In genomic region chr2:27671235-27671634, GRCh38 we compare ENCODE assay signal across 20 cellular contexts. TPM values are rescaled to one million over a fixed set of nuclear protein-coding genes. Genes with fewer than 3 reads are reported as not detected.
A peak's percentile ranks its signal among the peaks of the same experiment; 100 is the strongest.
DNase-seq lines count a peak whose midpoint lies in the region; ATAC-seq, FAIRE-seq and TF ChIP-seq lines count a peak whose summit lies in the region.
"Had no signal": no experiment of that assay in that cellular context is flagged by ENCODE, and none has a peak within 500 bp of the region (broad histone marks: within the 10 kb centered on the region; RNA-seq: fewer than 3 reads in every experiment).

No MANE protein-coding gene starts in this region.

- TF ChIP-seq CTCF in A549 (IDR thresholded peaks at IDR 0.05): no peak

- peak; percentile 51 for FAIRE-seq in A549 (lab: Jason Lieb, UNC)
- FAIRE-seq: GM12891, GM18507 had no signal

- POLR2A ChIA-PET in activated CD4-positive, alpha-beta memory T cell treated with anti-CD3 and anti-CD28 coated beads for 36 hours (lab: Charles Lee): no interaction called here
- POLR2A ChIA-PET in activated CD4-positive, alpha-beta memory T cell treated with anti-CD3 and anti-CD28 coated beads, Interleukin-2, amount 10 ng/mL, durations not matched to agents 7 days and 5 days (lab: Charles Lee): interaction anchor here (0.9 kb wide), 1 partner anchor 57 kb away, joined by 3 read pairs; no protein-coding TSS in a partner anchor
- POLR2A ChIA-PET in A549 (lab: Yijun Ruan, JAX): no interaction called here

- no peaks in the 10 kb centered on the region for H3K9me3 ChIP-seq in A549

- H3K4me3 ChIP-seq in A549: no peak overlapping the region
- H3K4me3 ChIP-seq: GM23338 had no signal

- TF ChIP-seq RAD21 in A549 (conservative IDR thresholded peaks at IDR 0.05 in 1 of 2, IDR thresholded peaks at IDR 0.05 in 1 of 2): no peak

- peaks cover 18% of the 10 kb centered on the region for H3K4me1 Mint-ChIP-seq in activated CD4-positive, alpha-beta memory T cell treated with anti-CD3 and anti-CD28 coated beads for 36 hours (ENCODE audit: low read depth)
- peaks cover 12% of the 10 kb centered on the region for H3K4me1 Mint-ChIP-seq in activated CD4-positive, alpha-beta memory T cell treated with anti-CD3 and anti-CD28 coated beads, Interleukin-2, amount 10 ng/mL, durations not matched to agents 7 days and 5 days
- peaks cover 6% of the 10 kb centered on the region for H3K4me1 Mint-ChIP-seq in activated naive CD4-positive, alpha-beta T cell treated with anti-CD3 and anti-CD28 coated beads, Interleukin-2, amount 10 ng/mL, durations not matched to agents 7 days and 5 days
- H3K4me1 Mint-ChIP-seq in activated T-helper 17 cell treated with anti-CD3 and anti-CD28 coated beads, Interleukin-2, amount 50 U/mL, for 72 hours: peaks cover 11% of the 10 kb centered on the region
- H3K4me1 Mint-ChIP-seq: GM23338, H9 had no signal

- H3K4me2 ChIP-seq in A549: no peak overlapping the region
- H3K4me2 ChIP-seq: GM23338 had no signal

- no peak for DNase-seq in activated CD4-positive, alpha-beta memory T cell treated with anti-CD3 and anti-CD28 coated beads for 36 hours
- no peak for DNase-seq in activated CD4-positive, alpha-beta memory T cell treated with anti-CD3 and anti-CD28 coated beads, Interleukin-2, amount 10 ng/mL, durations not matched to agents 7 days and 5 days
- no peak for DNase-seq in activated naive CD4-positive, alpha-beta T cell treated with anti-CD3 and anti-CD28 coated beads, Interleukin-2, amount 50 U/mL, for 72 hours (ENCODE audit: low spot score in 2 of 2)
- DNase-seq in activated naive CD4-positive, alpha-beta T cell treated with anti-CD3 and anti-CD28 coated beads, Interleukin-2, amount 10 ng/mL, durations not matched to agents 7 days and 5 days: no peak
- no peak for DNase-seq in A549 (ENCODE audit: low read depth in 1 of 2, low spot score in 1 of 2)
- no peak for DNase-seq in NCI-H1092 (lab: John Stamatoyannopoulos, UW)
- DNase-seq: 8988T; C1 segment of cervical spinal cord; Calu3; CD4-positive, alpha-beta memory T cell; COR-L47; DMS53; DMS79 treated with DMSO at 0.1 percent for 48 hours; GF-D8; H9 had no signal

- peak overlapping the region; percentile 33 for H3K27ac Mint-ChIP-seq in activated CD4-positive, alpha-beta memory T cell treated with anti-CD3 and anti-CD28 coated beads for 36 hours
- H3K27ac Mint-ChIP-seq in activated CD4-positive, alpha-beta memory T cell treated with anti-CD3 and anti-CD28 coated beads, Interleukin-2, amount 10 ng/mL, durations not matched to agents 7 days and 5 days: no peak overlapping the region
- peak overlapping the region; percentile 42 to 45 for H3K27ac Mint-ChIP-seq in activated naive CD4-positive, alpha-beta T cell treated with anti-CD3 and anti-CD28 coated beads, Interleukin-2, amount 50 U/mL, for 72 hours
- H3K27ac Mint-ChIP-seq in activated naive CD4-positive, alpha-beta T cell treated with anti-CD3 and anti-CD28 coated beads, Interleukin-2, amount 10 ng/mL, durations not matched to agents 7 days and 5 days: no peak overlapping the region
- H3K27ac Mint-ChIP-seq in activated T-helper 17 cell treated with anti-CD3 and anti-CD28 coated beads, Interleukin-2, amount 50 U/mL, for 72 hours: peak overlapping the region; percentile 49
- H3K27ac Mint-ChIP-seq: GM23338, H9 had no signal

- no peak overlapping the region for H3K27ac ChIP-seq in A549

- H3K36me3 Mint-ChIP-seq in activated CD4-positive, alpha-beta memory T cell treated with anti-CD3 and anti-CD28 coated beads for 36 hours: peaks cover 40% of the 10 kb centered on the region
- peaks cover 70% of the 10 kb centered on the region for H3K36me3 Mint-ChIP-seq in activated CD4-positive, alpha-beta memory T cell treated with anti-CD3 and anti-CD28 coated beads, Interleukin-2, amount 10 ng/mL, durations not matched to agents 7 days and 5 days (ENCODE audit: low read depth)
- peaks cover 5% of the 10 kb centered on the region in 2 donors for H3K36me3 Mint-ChIP-seq in activated naive CD4-positive, alpha-beta T cell treated with anti-CD3 and anti-CD28 coated beads, Interleukin-2, amount 50 U/mL, for 72 hours
- H3K36me3 Mint-ChIP-seq in activated naive CD4-positive, alpha-beta T cell treated with anti-CD3 and anti-CD28 coated beads, Interleukin-2, amount 10 ng/mL, durations not matched to agents 7 days and 5 days: peaks cover 45% of the 10 kb centered on the region
- H3K36me3 Mint-ChIP-seq in activated T-helper 17 cell treated with anti-CD3 and anti-CD28 coated beads, Interleukin-2, amount 50 U/mL, for 72 hours (ENCODE audit: low read depth): peaks cover 99% of the 10 kb centered on the region

- H3K9me3 Mint-ChIP-seq in activated CD4-positive, alpha-beta memory T cell treated with anti-CD3 and anti-CD28 coated beads for 36 hours: no peaks in the 10 kb centered on the region
- H3K9me3 Mint-ChIP-seq in activated CD4-positive, alpha-beta memory T cell treated with anti-CD3 and anti-CD28 coated beads, Interleukin-2, amount 10 ng/mL, durations not matched to agents 7 days and 5 days: no peaks in the 10 kb centered on the region
- H3K9me3 Mint-ChIP-seq in activated naive CD4-positive, alpha-beta T cell treated with anti-CD3 and anti-CD28 coated beads, Interleukin-2, amount 50 U/mL, for 72 hours: no peaks in the 10 kb centered on the region
- H3K9me3 Mint-ChIP-seq in activated naive CD4-positive, alpha-beta T cell treated with anti-CD3 and anti-CD28 coated beads, Interleukin-2, amount 10 ng/mL, durations not matched to agents 7 days and 5 days: no peaks in the 10 kb centered on the region
- H3K9me3 Mint-ChIP-seq in activated T-helper 17 cell treated with anti-CD3 and anti-CD28 coated beads, Interleukin-2, amount 50 U/mL, for 72 hours: no peaks in the 10 kb centered on the region
- H3K9me3 Mint-ChIP-seq: CD4-positive, alpha-beta memory T cell; GM23338; H9 had no signal

- WGBS in A549 (ENCODE audit: missing lambda C conversion rate): 86% methylated on average over 4 of the region's 4 CpGs

- no peak for ATAC-seq in activated naive CD4-positive, alpha-beta T cell treated with anti-CD3 and anti-CD28 coated beads, Interleukin-2, amount 50 U/mL, for 72 hours
- ATAC-seq in A549: no peak
- peak; percentile 50 for ATAC-seq in activated T-helper 17 cell treated with anti-CD3 and anti-CD28 coated beads, Interleukin-2, amount 50 U/mL, for 72 hours (replicated peaks)
- ATAC-seq: GM23338, HCT116 had no signal

- no peaks in the 10 kb centered on the region for H3K27me3 Mint-ChIP-seq in activated CD4-positive, alpha-beta memory T cell treated with anti-CD3 and anti-CD28 coated beads for 36 hours
- H3K27me3 Mint-ChIP-seq in activated CD4-positive, alpha-beta memory T cell treated with anti-CD3 and anti-CD28 coated beads, Interleukin-2, amount 10 ng/mL, durations not matched to agents 7 days and 5 days: no peaks in the 10 kb centered on the region
- no peaks in the 10 kb centered on the region for H3K27me3 Mint-ChIP-seq in activated naive CD4-positive, alpha-beta T cell treated with anti-CD3 and anti-CD28 coated beads, Interleukin-2, amount 10 ng/mL, durations not matched to agents 7 days and 5 days
- no peaks in the 10 kb centered on the region for H3K27me3 Mint-ChIP-seq in activated T-helper 17 cell treated with anti-CD3 and anti-CD28 coated beads, Interleukin-2, amount 50 U/mL, for 72 hours
- H3K27me3 Mint-ChIP-seq: CD4-positive, alpha-beta memory T cell had no signal

- intact Hi-C loops in activated CD4-positive, alpha-beta memory T cell treated with anti-CD3 and anti-CD28 coated beads for 36 hours (cut with micrococcal nuclease): no loop called here

- no peak overlapping the region for H3K4me3 Mint-ChIP-seq in activated CD4-positive, alpha-beta memory T cell treated with anti-CD3 and anti-CD28 coated beads for 36 hours
- no peak overlapping the region for H3K4me3 Mint-ChIP-seq in activated CD4-positive, alpha-beta memory T cell treated with anti-CD3 and anti-CD28 coated beads, Interleukin-2, amount 10 ng/mL, durations not matched to agents 7 days and 5 days
- no peak overlapping the region for H3K4me3 Mint-ChIP-seq in activated naive CD4-positive, alpha-beta T cell treated with anti-CD3 and anti-CD28 coated beads, Interleukin-2, amount 10 ng/mL, durations not matched to agents 7 days and 5 days
- H3K4me3 Mint-ChIP-seq in activated T-helper 17 cell treated with anti-CD3 and anti-CD28 coated beads, Interleukin-2, amount 50 U/mL, for 72 hours: no peak overlapping the region
- H3K4me3 Mint-ChIP-seq: CD4-positive, alpha-beta memory T cell; GM23338; H9 had no signal

- CTCF ChIA-PET in activated CD4-positive, alpha-beta memory T cell treated with anti-CD3 and anti-CD28 coated beads for 36 hours (lab: Charles Lee): interaction anchor here (1.0 to 2.7 kb wide), 2 partner anchors 10 to 12 kb away, joined by 3 to 24 read pairs; no protein-coding TSS in a partner anchor
- CTCF ChIA-PET in activated CD4-positive, alpha-beta memory T cell treated with anti-CD3 and anti-CD28 coated beads, Interleukin-2, amount 10 ng/mL, durations not matched to agents 7 days and 5 days (lab: Charles Lee): no interaction called here
- CTCF ChIA-PET in activated naive CD4-positive, alpha-beta T cell treated with anti-CD3 and anti-CD28 coated beads, Interleukin-2, amount 10 ng/mL, durations not matched to agents 7 days and 5 days (lab: Charles Lee): no interaction called here
- CTCF ChIA-PET in A549 (lab: Yijun Ruan, JAX): interaction anchor here (3.4 kb wide), 1 partner anchor 12 kb away, joined by 47 read pairs; no protein-coding TSS in a partner anchor

- TF ChIP-seq EP300 in A549 (IDR thresholded peaks at IDR 0.05): no peak

- TF ChIP-seq POLR2A in A549 (IDR thresholded peaks at IDR 0.05; ENCODE audit: low read length): no peak

- H3K4me1 ChIP-seq in A549: no peaks in the 10 kb centered on the region

RNA-seq across cellular contexts. Expression of gene SLC4A1AP, which starts 7.5 kb away (rescaled TPM):
- total RNA-seq in activated CD4-positive, alpha-beta memory T cell treated with anti-CD3 and anti-CD28 coated beads for 36 hours: 10 to 100 TPM; 26.5 TPM
- total RNA-seq in activated CD4-positive, alpha-beta memory T cell treated with anti-CD3 and anti-CD28 coated beads, Interleukin-2, amount 10 ng/mL, durations not matched to agents 7 days and 5 days: 10 to 100 TPM; 27.3 to 27.9 TPM
- total RNA-seq in activated naive CD4-positive, alpha-beta T cell treated with anti-CD3 and anti-CD28 coated beads, Interleukin-2, amount 50 U/mL, for 72 hours: 10 to 100 TPM; 23.9 to 28.1 TPM
- polyA plus RNA-seq in A549 (2011; rRNA removed) (21.1 and 33.0 TPM in 2 replicates), A549 (2017; fragmentation: RNase III; extraction: RNeasy Plus Mini Kit Qiagen cat#74134 plus additional on column Dnase treatment) (30.0 to 32.6 TPM (median 31.8 TPM) in 3 replicates)
- 13.0 and 13.6 TPM in 2 replicates for polyA plus RNA-seq in A549 (2012; cell fraction: cytosol; rRNA removed)
- polyA plus RNA-seq in A549 (2012; cell fraction: nucleus; rRNA removed): 18.0 and 18.2 TPM in 2 replicates
- polyA minus RNA-seq in A549 (2011; rRNA and poly(A)+ RNA removed): 7.2 and 11.3 TPM in 2 replicates
- 10 to 100 TPM; 23.6 to 25.5 TPM for total RNA-seq in activated T-helper 17 cell treated with anti-CD3 and anti-CD28 coated beads, Interleukin-2, amount 50 U/mL, for 72 hours

RNA-seq across cellular contexts. Expression of gene SUPT7L, which starts 7.8 kb away (rescaled TPM):
- 10 to 100 TPM; 30.1 to 30.3 TPM for total RNA-seq in activated CD4-positive, alpha-beta memory T cell treated with anti-CD3 and anti-CD28 coated beads for 36 hours
- 10 to 100 TPM; 36.5 to 37.2 TPM for total RNA-seq in activated CD4-positive, alpha-beta memory T cell treated with anti-CD3 and anti-CD28 coated beads, Interleukin-2, amount 10 ng/mL, durations not matched to agents 7 days and 5 days
- total RNA-seq in activated naive CD4-positive, alpha-beta T cell treated with anti-CD3 and anti-CD28 coated beads, Interleukin-2, amount 50 U/mL, for 72 hours: 10 to 100 TPM; 30.3 to 35.7 TPM
- polyA plus RNA-seq in A549 (2011; rRNA removed): 67.0 and 73.1 TPM in 2 replicates
- polyA plus RNA-seq in A549 (2012; cell fraction: cytosol; rRNA removed): 34.5 and 40.3 TPM in 2 replicates
- 43.4 and 61.7 TPM in 2 replicates for polyA plus RNA-seq in A549 (2012; cell fraction: nucleus; rRNA removed)
- 34.5 to 41.2 TPM (median 39.5 TPM) in 3 replicates for polyA plus RNA-seq in A549 (2017; fragmentation: RNase III; extraction: RNeasy Plus Mini Kit Qiagen cat#74134 plus additional on column Dnase treatment)
- 51.2 and 51.3 TPM in 2 replicates for polyA minus RNA-seq in A549 (2011; rRNA and poly(A)+ RNA removed)
- 10 to 100 TPM; 27.7 to 32.7 TPM for total RNA-seq in activated T-helper 17 cell treated with anti-CD3 and anti-CD28 coated beads, Interleukin-2, amount 50 U/mL, for 72 hours

RNA-seq across cellular contexts. Expression of gene GPN1, which starts 42.4 kb away (rescaled TPM):
- 10 to 100 TPM; 54.4 to 56.8 TPM for total RNA-seq in activated CD4-positive, alpha-beta memory T cell treated with anti-CD3 and anti-CD28 coated beads for 36 hours
- total RNA-seq in activated CD4-positive, alpha-beta memory T cell treated with anti-CD3 and anti-CD28 coated beads, Interleukin-2, amount 10 ng/mL, durations not matched to agents 7 days and 5 days: 10 to 100 TPM; 45.0 to 45.8 TPM
- total RNA-seq in activated naive CD4-positive, alpha-beta T cell treated with anti-CD3 and anti-CD28 coated beads, Interleukin-2, amount 50 U/mL, for 72 hours: 10 to 100 TPM; 38.9 to 43.0 TPM
- 98.9 and 117 TPM in 2 replicates for polyA plus RNA-seq in A549 (2011; rRNA removed)
- polyA plus RNA-seq in A549 (2012; cell fraction: cytosol; rRNA removed): 42.7 and 43.3 TPM in 2 replicates
- polyA plus RNA-seq in A549 (2012; cell fraction: nucleus; rRNA removed): 17.4 and 20.0 TPM in 2 replicates
- 59.8 to 59.9 TPM (median 59.9 TPM) in 3 replicates for polyA plus RNA-seq in A549 (2017; fragmentation: RNase III; extraction: RNeasy Plus Mini Kit Qiagen cat#74134 plus additional on column Dnase treatment)
- polyA minus RNA-seq in A549 (2011; rRNA and poly(A)+ RNA removed): 48.4 and 58.1 TPM in 2 replicates
- 10 to 100 TPM; 38.5 to 55.4 TPM for total RNA-seq in activated T-helper 17 cell treated with anti-CD3 and anti-CD28 coated beads, Interleukin-2, amount 50 U/mL, for 72 hours

RNA-seq across cellular contexts. Expression of gene CCDC121, which starts 42.4 kb away (rescaled TPM):
- under 1 TPM; 0.34 to 0.36 TPM for total RNA-seq in activated CD4-positive, alpha-beta memory T cell treated with anti-CD3 and anti-CD28 coated beads for 36 hours
- under 1 TPM; 0.78 to 0.90 TPM for total RNA-seq in activated CD4-positive, alpha-beta memory T cell treated with anti-CD3 and anti-CD28 coated beads, Interleukin-2, amount 10 ng/mL, durations not matched to agents 7 days and 5 days
- total RNA-seq in activated naive CD4-positive, alpha-beta T cell treated with anti-CD3 and anti-CD28 coated beads, Interleukin-2, amount 50 U/mL, for 72 hours: under 1 TPM in 1 of 2 donors, not detected in 1; 0.19 TPM
- polyA plus RNA-seq in A549 (2011; rRNA removed) (7.2 and 7.8 TPM in 2 replicates), A549 (2017; fragmentation: RNase III; extraction: RNeasy Plus Mini Kit Qiagen cat#74134 plus additional on column Dnase treatment) (4.6 to 5.2 TPM (median 4.9 TPM) in 3 replicates)
- polyA plus RNA-seq in A549 (2012; cell fraction: cytosol; rRNA removed): 2.0 and 2.5 TPM in 2 replicates
- polyA plus RNA-seq in A549 (2012; cell fraction: nucleus; rRNA removed): 1.2 and 2.4 TPM in 2 replicates
- 2.1 and 2.7 TPM in 2 replicates for polyA minus RNA-seq in A549 (2011; rRNA and poly(A)+ RNA removed)
- under 1 TPM; 0.26 to 0.45 TPM for total RNA-seq in activated T-helper 17 cell treated with anti-CD3 and anti-CD28 coated beads, Interleukin-2, amount 50 U/mL, for 72 hours

Comparison
In these comparisons a context has a peak if more than half of its experiments do, and no peak if none do; other contexts are left out.
1. H3K27ac Mint-ChIP-seq: peak in activated CD4-positive, alpha-beta memory T cell treated with anti-CD3 and anti-CD28 coated beads for 36 hours (single experiment), activated naive CD4-positive, alpha-beta T cell treated with anti-CD3 and anti-CD28 coated beads, Interleukin-2, amount 50 U/mL, for 72 hours (2 of 2) and activated T-helper 17 cell treated with anti-CD3 and anti-CD28 coated beads, Interleukin-2, amount 50 U/mL, for 72 hours (single experiment); none in activated CD4-positive, alpha-beta memory T cell treated with anti-CD3 and anti-CD28 coated beads, Interleukin-2, amount 10 ng/mL, durations not matched to agents 7 days and 5 days (single experiment) and activated naive CD4-positive, alpha-beta T cell treated with anti-CD3 and anti-CD28 coated beads, Interleukin-2, amount 10 ng/mL, durations not matched to agents 7 days and 5 days (single experiment).
2. CTCF ChIA-PET loops: an anchor here in activated CD4-positive, alpha-beta memory T cell treated with anti-CD3 and anti-CD28 coated beads for 36 hours (1.0 to 2.7 kb wide) and A549 (3.4 kb wide); none called in activated CD4-positive, alpha-beta memory T cell treated with anti-CD3 and anti-CD28 coated beads, Interleukin-2, amount 10 ng/mL, durations not matched to agents 7 days and 5 days and activated naive CD4-positive, alpha-beta T cell treated with anti-CD3 and anti-CD28 coated beads, Interleukin-2, amount 10 ng/mL, durations not matched to agents 7 days and 5 days.